16 cellular contexts compared by ENCODE assay signal in the genomic region with DNA sequence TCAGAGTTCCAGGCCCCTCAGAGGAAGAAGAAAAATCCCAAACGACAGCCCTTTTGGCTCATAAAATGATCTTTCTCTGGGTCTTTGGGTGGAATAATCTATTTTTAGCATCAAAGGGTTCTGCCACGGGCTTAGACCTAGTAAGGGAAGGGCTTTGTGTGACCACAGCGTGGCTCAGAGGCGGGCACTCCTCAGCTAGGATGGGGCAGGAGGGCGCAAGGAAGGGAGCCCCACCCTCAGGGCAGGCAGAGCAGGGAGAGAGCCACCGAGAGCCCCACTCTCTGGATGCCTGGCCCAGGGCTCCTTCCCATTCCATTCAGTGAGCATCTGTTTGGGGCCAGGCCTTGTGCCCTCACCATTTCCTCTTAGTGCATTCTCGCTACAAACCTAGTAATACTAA. TPM values are rescaled to one million over a fixed set of nuclear protein-coding genes. Genes with fewer than 3 reads are reported as not detected.
DNase-seq lines count a peak whose midpoint lies in the region; TF ChIP-seq lines count a peak whose summit lies in the region.
"Had no signal": no experiment of that assay in that cellular context is flagged by ENCODE, and none has a peak within 500 bp of the region (broad histone marks: within the 10 kb centered on the region; RNA-seq: fewer than 3 reads in every experiment).

No MANE protein-coding gene starts in this region.

- H3K9me3 ChIP-seq in Loucy (ENCODE audit: insufficient read depth, low read depth, low read length) (peaks cover 14% of the 10 kb centered on the region; the same call in 1 of the 2 replicates), neural progenitor cell (ENCODE audit: low read depth) (peaks cover 6% of the 10 kb centered on the region)
- H3K9me3 ChIP-seq: prostate gland had no signal

- BruUV-seq in Calu3 (replicated peaks; lab: Mats Ljungman, UMichigan), result no TSS peak

- H3K4me3 ChIP-seq in Loucy (ENCODE audit: low read length, poor library complexity, severe bottlenecking) (no peak overlapping the region), neural progenitor cell (no peak overlapping the region)
- H3K4me3 ChIP-seq: esophagus muscularis mucosa, GM12878, prostate gland had no signal

- H3K4me1 ChIP-seq in Loucy (ENCODE audit: insufficient read depth, low read length, poor library complexity, severe bottlenecking) (peaks cover 31% of the 10 kb centered on the region), neural progenitor cell (peaks cover 10% of the 10 kb centered on the region)
- H3K4me1 ChIP-seq: esophagus muscularis mucosa, prostate gland had no signal

- peak overlapping the region; percentile 34 for H3K4me3 Mint-ChIP-seq in T-helper 2 cell treated with Interferon-gamma antibody and Interleukin-4, amounts not matched to agents 5 μg/mL and 100 μg/mL, for 36 hours
- peak overlapping the region; percentile 81 for H3K4me3 Mint-ChIP-seq in activated naive CD8-positive, alpha-beta T cell treated with anti-CD3 and anti-CD28 coated beads for 36 hours
- H3K4me3 Mint-ChIP-seq in neural progenitor cell (no peak overlapping the region), type B pancreatic cell (no peak overlapping the region), Calu3 (ENCODE audit: low read depth, unreplicated experiment) (no peak overlapping the region)

- TF ChIP-seq CTCF in Loucy (conservative IDR thresholded peaks at IDR 0.05; ENCODE audit: low read length) (no peak), neural progenitor cell (IDR thresholded peaks at IDR 0.05) (no peak), type B pancreatic cell (conservative IDR thresholded peaks at IDR 0.05) (no peak), Calu3 (IDR thresholded peaks at IDR 0.05; ENCODE audit: unreplicated experiment) (no peak)

- no peaks in the 10 kb centered on the region for H3K27me3 ChIP-seq in Loucy (ENCODE audit: insufficient read depth, low read length, poor library complexity, severe bottlenecking)
- no peaks in the 10 kb centered on the region for H3K27me3 ChIP-seq in neural progenitor cell

- peaks cover 48% of the 10 kb centered on the region for H3K4me1 Mint-ChIP-seq in T-helper 2 cell treated with Interferon-gamma antibody and Interleukin-4, amounts not matched to agents 5 μg/mL and 100 μg/mL, for 36 hours (ENCODE audit: low read depth)
- peaks cover 64% of the 10 kb centered on the region for H3K4me1 Mint-ChIP-seq in activated naive CD8-positive, alpha-beta T cell treated with anti-CD3 and anti-CD28 coated beads for 36 hours
- H3K4me1 Mint-ChIP-seq in neural progenitor cell (peaks cover 17% of the 10 kb centered on the region), type B pancreatic cell (ENCODE audit: unreplicated experiment) (peaks cover 21% of the 10 kb centered on the region), Calu3 (ENCODE audit: low read depth, unreplicated experiment) (peaks cover 10% of the 10 kb centered on the region)

- CTCF ChIA-PET in Calu3 (lab: Charles Lee), result no interaction called here

- no peak overlapping the region for H2AFZ ChIP-seq in Loucy (ENCODE audit: low read length)
- peak overlapping the region; percentile 71 for H2AFZ ChIP-seq in neural progenitor cell (replicated peaks)

- H4K20me1 ChIP-seq in Loucy (ENCODE audit: insufficient read depth, low read length, poor library complexity, severe bottlenecking), result no peaks in the 10 kb centered on the region
- no peaks in the 10 kb centered on the region for H4K20me1 ChIP-seq in neural progenitor cell (ENCODE audit: low read depth)

- H3K79me2 ChIP-seq in Loucy (ENCODE audit: insufficient read depth, low read length), result no peaks in the 10 kb centered on the region
- H3K79me2 ChIP-seq in neural progenitor cell (ENCODE audit: low read depth), result no peaks in the 10 kb centered on the region

- H3K27ac ChIP-seq in neural progenitor cell, result no peak overlapping the region
- H3K27ac ChIP-seq: esophagus muscularis mucosa, prostate gland had no signal

- H3F3A ChIP-seq in Loucy (ENCODE audit: low read depth) (0 out of 2 replicates have a peak, but pooled peaks cover 1% of the 10 kb centered on the region), neural progenitor cell (ENCODE audit: low read depth) (no peaks in the 10 kb centered on the region)

- intact Hi-C loops in Calu3 (cut with micrococcal nuclease; ENCODE audit: unreplicated experiment), result no loop called here

- H3K36me3 Mint-ChIP-seq in T-helper 2 cell treated with Interferon-gamma antibody and Interleukin-4, amounts not matched to agents 5 μg/mL and 100 μg/mL, for 36 hours (ENCODE audit: low read depth), result peaks cover 20% of the 10 kb centered on the region
- peaks cover 38% of the 10 kb centered on the region for H3K36me3 Mint-ChIP-seq in activated naive CD8-positive, alpha-beta T cell treated with anti-CD3 and anti-CD28 coated beads for 36 hours
- H3K36me3 Mint-ChIP-seq in neural progenitor cell (no peaks in the 10 kb centered on the region), type B pancreatic cell (no peaks in the 10 kb centered on the region), Calu3 (ENCODE audit: insufficient read depth, unreplicated experiment) (no peaks in the 10 kb centered on the region)

- no peaks in the 10 kb centered on the region for H3K27me3 Mint-ChIP-seq in T-helper 2 cell treated with Interferon-gamma antibody and Interleukin-4, amounts not matched to agents 5 μg/mL and 100 μg/mL, for 36 hours (ENCODE audit: low read depth)
- H3K27me3 Mint-ChIP-seq in activated naive CD8-positive, alpha-beta T cell treated with anti-CD3 and anti-CD28 coated beads for 36 hours, result no peaks in the 10 kb centered on the region
- no peaks in the 10 kb centered on the region for H3K27me3 Mint-ChIP-seq in neural progenitor cell (ENCODE audit: insufficient read depth, low read depth)
- peaks cover 12% of the 10 kb centered on the region for H3K27me3 Mint-ChIP-seq in type B pancreatic cell
- peaks cover 66% of the 10 kb centered on the region for H3K27me3 Mint-ChIP-seq in Calu3 (ENCODE audit: unreplicated experiment)

- H3K9ac ChIP-seq in Loucy (ENCODE audit: low read depth, low read length, poor library complexity, severe bottlenecking) (peak overlapping the region; percentile 16), neural progenitor cell (no peak overlapping the region)

- H3K36me3 ChIP-seq in Loucy (ENCODE audit: insufficient read depth, low read length) (no peaks in the 10 kb centered on the region), neural progenitor cell (peaks cover 3% of the 10 kb centered on the region)
- H3K36me3 ChIP-seq: esophagus muscularis mucosa, prostate gland had no signal

- peaks cover 27% of the 10 kb centered on the region for H3K9me3 Mint-ChIP-seq in T-helper 2 cell treated with Interferon-gamma antibody and Interleukin-4, amounts not matched to agents 5 μg/mL and 100 μg/mL, for 36 hours
- H3K9me3 Mint-ChIP-seq in activated naive CD8-positive, alpha-beta T cell treated with anti-CD3 and anti-CD28 coated beads for 36 hours, result peaks cover 25% of the 10 kb centered on the region
- peaks cover 16% of the 10 kb centered on the region for H3K9me3 Mint-ChIP-seq in neural progenitor cell
- H3K9me3 Mint-ChIP-seq in type B pancreatic cell, result peaks cover 15% of the 10 kb centered on the region
- H3K9me3 Mint-ChIP-seq in Calu3 (ENCODE audit: low read depth, unreplicated experiment), result peaks cover 7% of the 10 kb centered on the region

- no peak for DNase-seq in T-helper 2 cell treated with Interferon-gamma antibody and Interleukin-4, amounts not matched to agents 5 μg/mL and 100 μg/mL, for 36 hours (ENCODE audit: low spot score)
- DNase-seq in T-helper 2 cell, result no peak
- DNase-seq in activated naive CD8-positive, alpha-beta T cell treated with anti-CD3 and anti-CD28 coated beads for 36 hours, result no peak
- no peak for DNase-seq in neural progenitor cell (ENCODE audit: low spot score)
- DNase-seq in anterior cingulate cortex (lab: John Stamatoyannopoulos, UW), result no peak
- DNase-seq in type B pancreatic cell (ENCODE audit: extremely low spot score, unreplicated experiment), result no peak
- no peak for DNase-seq in Calu3
- DNase-seq: H7, NCI-H2227 treated with DMSO at 0.1 percent for 48 hours, SIG-M5 had no signal

- H3K27ac Mint-ChIP-seq in T-helper 2 cell treated with Interferon-gamma antibody and Interleukin-4, amounts not matched to agents 5 μg/mL and 100 μg/mL, for 36 hours, result peak overlapping the region; percentile 69
- H3K27ac Mint-ChIP-seq in activated naive CD8-positive, alpha-beta T cell treated with anti-CD3 and anti-CD28 coated beads for 36 hours, result peak overlapping the region; percentile 92
- no peak overlapping the region for H3K27ac Mint-ChIP-seq in neural progenitor cell
- H3K27ac Mint-ChIP-seq in type B pancreatic cell, result no peak overlapping the region
- no peak overlapping the region for H3K27ac Mint-ChIP-seq in Calu3 (ENCODE audit: unreplicated experiment)

- H3K4me2 ChIP-seq in Loucy (ENCODE audit: low read depth, low read length, poor library complexity, severe bottlenecking), result peak overlapping the region; percentile 41
- no peak overlapping the region for H3K4me2 ChIP-seq in neural progenitor cell

- H3K9me2 ChIP-seq in Loucy (replicated peaks; ENCODE audit: low read depth, low read length), result no peaks in the 10 kb centered on the region

RNA-seq across cellular contexts. Expression of a gene that starts 41.5 kb away (rescaled TPM):
- 100 to 1,000 TPM; 144 TPM for total RNA-seq in activated naive CD8-positive, alpha-beta T cell treated with anti-CD3 and anti-CD28 coated beads for 36 hours
- total RNA-seq in neural progenitor cell (ENCODE audit: low replicate concordance) (0.09 TPM in 1 of 2 replicates, not detected in the other), type B pancreatic cell (ENCODE audit: low replicate concordance) (0.41 TPM in 1 of 2 replicates, not detected in the other), Calu3 (2022) (0.28 and 1.3 TPM in 2 replicates)
- total RNA-seq: A172, dermis microvascular lymphatic vessel endothelial cell had no signal

Comparison
In these comparisons a context has a peak if more than half of its experiments do, and no peak if none do; other contexts are left out.
1. H3K27ac Mint-ChIP-seq: peak in T-helper 2 cell treated with Interferon-gamma antibody and Interleukin-4, amounts not matched to agents 5 μg/mL and 100 μg/mL, for 36 hours (single experiment) and activated naive CD8-positive, alpha-beta T cell treated with anti-CD3 and anti-CD28 coated beads for 36 hours (single experiment); none in neural progenitor cell (single experiment), type B pancreatic cell (single experiment) and Calu3 (single experiment).
2. H3K4me3 Mint-ChIP-seq: peak in T-helper 2 cell treated with Interferon-gamma antibody and Interleukin-4, amounts not matched to agents 5 μg/mL and 100 μg/mL, for 36 hours (single experiment) and activated naive CD8-positive, alpha-beta T cell treated with anti-CD3 and anti-CD28 coated beads for 36 hours (single experiment); none in neural progenitor cell (single experiment), type B pancreatic cell (single experiment) and Calu3 (single experiment).
3. RNA of a gene that starts 41.5 kb away (total RNA-seq): 144 TPM in activated naive CD8-positive, alpha-beta T cell treated with anti-CD3 and anti-CD28 coated beads for 36 hours; 0.41 TPM in type B pancreatic cell, 0.28 to 1.3 TPM in Calu3 and 0.09 TPM in neural progenitor cell; every median in the first group is over 10 times any median in the second.